In genomic region chr19:5968431-5969373, GRCh38 we compare ENCODE assay signal across 8 cellular contexts. TPM values are rescaled to one million over a fixed set of nuclear protein-coding genes. Genes with fewer than 3 reads are reported as not detected.
DNase-seq lines count a peak whose midpoint lies in the region; ATAC-seq, FAIRE-seq and TF ChIP-seq lines count a peak whose summit lies in the region.

No MANE protein-coding gene starts in this region.

- FAIRE-seq in endothelial cell of umbilical vein (lab: Jason Lieb, UNC) (peak; percentile 42), small intestine (lab: Jason Lieb, UNC) (no peak)

- CTCF ChIA-PET in OCI-LY7 (lab: Charles Lee; ENCODE audit: unreplicated experiment) = interaction anchor here (0.6 kb wide), 2 partner anchors 10 to 11 kb away, joined by 3 to 5 read pairs; no protein-coding TSS in a partner anchor
- CTCF ChIA-PET in endothelial cell of umbilical vein (lab: Charles Lee) = interaction anchor here (0.6 to 5.2 kb wide), 27 partner anchors 8 to 743 kb away, joined by 3 to 134 read pairs (median 7); partner anchors contain the start of genes CLPP, NDUFA11 and RANBP3

- no peaks in the 10 kb centered on the region for H3K9me3 Mint-ChIP-seq in osteocyte (ENCODE audit: unreplicated experiment)

- peak overlapping the region; percentile 86 for H3K27ac Mint-ChIP-seq in osteocyte (ENCODE audit: unreplicated experiment)

- H3K36me3 ChIP-seq in OCI-LY7 (ENCODE audit: insufficient read depth, low read length) (peaks cover 91% of the 10 kb centered on the region), endothelial cell of umbilical vein (ENCODE audit: control insufficient read depth in 2 of 2, extremely low read depth in 1 of 2, insufficient read depth in 2 of 2, low read length in 2 of 2) (peaks cover 0 to 3% of the 10 kb centered on the region in 2 experiments), small intestine (ENCODE audit: control insufficient read depth in 2 of 2, insufficient read depth in 2 of 2, low read length in 2 of 2) (peaks cover 0 to 4% of the 10 kb centered on the region in 2 donors)

- intact Hi-C loops in OCI-LY7 (cut with micrococcal nuclease; ENCODE audit: unreplicated experiment) (no loop called here), endothelial cell of umbilical vein (cut with micrococcal nuclease) (loop anchor here (1.0 kb wide), 1 partner anchor 54 kb away; no protein-coding TSS in a partner anchor)

- H3K79me2 ChIP-seq in OCI-LY7 (ENCODE audit: insufficient read depth, low read depth, low read length) = peaks cover 99% of the 10 kb centered on the region
- H3K79me2 ChIP-seq in endothelial cell of umbilical vein (ENCODE audit: control insufficient read depth, insufficient read depth, low read length) = peaks cover 95% of the 10 kb centered on the region

- POLR2A ChIA-PET in OCI-LY7 (lab: Charles Lee) (interaction anchor here (1.6 kb wide), 1 partner anchor 9 kb away, joined by 6 read pairs; the partner anchor contains the start of gene RANBP3), endothelial cell of umbilical vein (lab: Charles Lee) (interaction anchor here (1.1 kb wide), 1 partner anchor 9 kb away, joined by 3 read pairs; the partner anchor contains the start of gene RANBP3)

- H4K20me1 ChIP-seq in OCI-LY7 (ENCODE audit: insufficient read depth, low read length) = peaks cover 49% of the 10 kb centered on the region
- peaks cover 3% of the 10 kb centered on the region for H4K20me1 ChIP-seq in endothelial cell of umbilical vein (replicated peaks; ENCODE audit: control insufficient read depth, extremely low read depth, insufficient read depth, low read length)

- H3K9me3 ChIP-seq in OCI-LY7 (ENCODE audit: low read length) (no peaks in the 10 kb centered on the region), endothelial cell of umbilical vein (replicated peaks; ENCODE audit: control insufficient read depth, insufficient read depth, low read length) (no peaks in the 10 kb centered on the region), small intestine (ENCODE audit: control insufficient read depth, low read depth) (no peaks in the 10 kb centered on the region)

- H3K9me1 ChIP-seq in endothelial cell of umbilical vein (replicated peaks; ENCODE audit: control insufficient read depth, extremely low read depth, insufficient read depth, low read length) = no peaks in the 10 kb centered on the region

- dilution Hi-C loops in endothelial cell of umbilical vein (cut with MboI; ENCODE audit: extremely low pct_ligation_motif_present, low sequenced_read_pairs) = no loop called here

- H3K27me3 Mint-ChIP-seq in osteocyte (ENCODE audit: unreplicated experiment) = no peaks in the 10 kb centered on the region

- BruUV-seq in OCI-LY7 (replicated peaks; lab: Mats Ljungman, UMichigan) (no TSS peak), endothelial cell of umbilical vein (replicated peaks; lab: Mats Ljungman, UMichigan) (no TSS peak)

- peak overlapping the region; percentile 36 for H3K9ac ChIP-seq in endothelial cell of umbilical vein (replicated peaks; ENCODE audit: extremely low read depth, insufficient read depth, low read length)

- TF ChIP-seq CTCF in OCI-LY7 (conservative IDR thresholded peaks at IDR 0.05; ENCODE audit: low read length) (no peak), endothelial cell of umbilical vein (IDR thresholded peaks at IDR 0.05; ENCODE audit: extremely low read depth in 1 of 2, insufficient read depth in 1 of 2, low read depth in 1 of 2, low read length in 2 of 2) (no peak), osteocyte (IDR thresholded peaks at IDR 0.05) (no peak)

- peak overlapping the region; percentile 20 for H3K4me3 ChIP-seq in OCI-LY7 (ENCODE audit: low read depth, low read length, poor library complexity, severe bottlenecking)
- no peak overlapping the region for H3K4me3 ChIP-seq in endothelial cell of umbilical vein (replicated peaks in 1 of 3; ENCODE audit: insufficient read depth in 1 of 3, low read depth in 1 of 3, low read length in 3 of 3)
- no peak overlapping the region for H3K4me3 ChIP-seq in small intestine (ENCODE audit: low read depth in 1 of 2, low read length in 2 of 2)

- H3K4me1 Mint-ChIP-seq in osteocyte (ENCODE audit: unreplicated experiment) = peaks cover 14% of the 10 kb centered on the region

- H3K4me2 ChIP-seq in OCI-LY7 (ENCODE audit: low read length) (peak overlapping the region; percentile 71), endothelial cell of umbilical vein (ENCODE audit: insufficient read depth, low read length) (peak overlapping the region; percentile 23)

- H3K36me3 Mint-ChIP-seq in osteocyte (ENCODE audit: unreplicated experiment) = peaks cover 4% of the 10 kb centered on the region

- TF ChIP-seq POLR2A in endothelial cell of umbilical vein (IDR thresholded peaks at IDR 0.05; ENCODE audit: low read depth, low read length) = no peak

- 28 to 44% (median 37%) methylated on average over 17 to 18 of the region's 18 CpGs for WGBS in small intestine, 3 donors

- DNase-seq in DMS53 (lab: John Stamatoyannopoulos, UW) (peak; percentile 85), OCI-LY7 (ENCODE audit: low spot score) (peak; percentile 34), endothelial cell of umbilical vein (ENCODE audit: low read depth, low spot score) (peak; percentile 54), osteocyte (ENCODE audit: extremely low spot score, unreplicated experiment) (no peak), D341Med (ENCODE audit: low spot score) (no peak), small intestine (no peak)
- DNase-seq in stimulated activated CD4-positive, alpha-beta T cell treated with anti-CD3 and anti-CD28 coated beads, Interleukin-12 subunit alpha, Interleukin-12 subunit beta, amount 100 ng/mL, for 4 hours = no peak

- H3K27ac ChIP-seq in OCI-LY7 (ENCODE audit: low read depth, low read length, poor library complexity, severe bottlenecking) (peak overlapping the region; percentile 56), endothelial cell of umbilical vein (ENCODE audit: insufficient read depth, low read depth, low read length) (peak overlapping the region; percentile 61), small intestine (ENCODE audit: low read depth in 1 of 2, low read length in 1 of 2) (peak overlapping the region in 1 of 2 donors; percentile 28)

- H2AFZ ChIP-seq in OCI-LY7 (ENCODE audit: low read length) = no peak overlapping the region
- no peak overlapping the region for H2AFZ ChIP-seq in endothelial cell of umbilical vein (ENCODE audit: low read depth, low read length)

- no peak overlapping the region for H3K4me3 Mint-ChIP-seq in osteocyte (ENCODE audit: unreplicated experiment)

- ATAC-seq in GM21515 (IDR thresholded peaks at IDR 0.05; ENCODE audit: unreplicated experiment) = no peak

- H3K4me1 ChIP-seq in OCI-LY7 (ENCODE audit: insufficient read depth, low read length, poor library complexity, severe bottlenecking) = peaks cover 25% of the 10 kb centered on the region
- H3K4me1 ChIP-seq in endothelial cell of umbilical vein (ENCODE audit: control insufficient read depth, extremely low read depth, insufficient read depth, low read length) = peaks cover 16% of the 10 kb centered on the region
- H3K4me1 ChIP-seq in small intestine (ENCODE audit: control insufficient read depth in 2 of 2, insufficient read depth in 1 of 2, low read depth in 1 of 2, low read length in 1 of 2) = peaks cover 7% of the 10 kb centered on the region in 2 donors

- no peaks in the 10 kb centered on the region for H3K27me3 ChIP-seq in endothelial cell of umbilical vein (ENCODE audit: control insufficient read depth in 2 of 2, insufficient read depth in 2 of 2, low read length in 2 of 2)
- no peaks in the 10 kb centered on the region for H3K27me3 ChIP-seq in small intestine (ENCODE audit: control insufficient read depth in 2 of 2, insufficient read depth in 2 of 2, low read length in 2 of 2)

- no peaks in the 10 kb centered on the region for H3K9me2 ChIP-seq in OCI-LY7 (ENCODE audit: insufficient read depth, low read length)

TF ChIP-seq in endothelial cell of umbilical vein, 7 proteins besides CTCF, POLR2A, EP300 and RAD21 (continues in another document):
- no peak for TF ChIP-seq GATA2 (IDR thresholded peaks at IDR 0.05; ENCODE audit: insufficient read depth, insufficient read length, low read depth, low read length)
- TF ChIP-seq EZH2 (IDR thresholded peaks at IDR 0.05; ENCODE audit: borderline replicate concordance, low read depth, low read length, severe bottlenecking) = no peak
- no peak for TF ChIP-seq JUN (IDR thresholded peaks at IDR 0.05; ENCODE audit: borderline replicate concordance, insufficient read depth, insufficient read length, low read depth)
- TF ChIP-seq MAX (IDR thresholded peaks at IDR 0.05; ENCODE audit: insufficient read depth, insufficient read length) = no peak
- no peak for TF ChIP-seq MYC (IDR thresholded peaks at IDR 0.05; ENCODE audit: low read depth, low read length)
- TF ChIP-seq FOS (IDR thresholded peaks at IDR 0.05; ENCODE audit: borderline replicate concordance, insufficient read depth, low read length) = no peak

RNA-seq across cellular contexts. Expression of gene RANBP3, which starts 9.2 kb away (rescaled TPM):
- total RNA-seq in OCI-LY7 (2014; rRNA removed; shearing (Covaris generic)) = 63.7 and 74.3 TPM in 2 replicates
- total RNA-seq in OCI-LY7 (2022) (90.2 and 99.9 TPM in 2 replicates), endothelial cell of umbilical vein (72.3 and 87.8 TPM in 2 replicates), osteocyte (74.9 and 81.9 TPM in 2 replicates)
- polyA plus RNA-seq in endothelial cell of umbilical vein (85.3 and 102 TPM in 2 replicates), small intestine (10 to 100 TPM; 23.0 to 43.1 (median 33.5) TPM)
- 54.0 and 75.8 TPM in 2 replicates for polyA plus RNA-seq in endothelial cell of umbilical vein (2011; cell fraction: cytosol; rRNA removed)
- 90.5 and 108 TPM in 2 replicates for polyA plus RNA-seq in endothelial cell of umbilical vein (2011; cell fraction: nucleus; rRNA removed)
- 49.6 and 51.8 TPM in 2 replicates for polyA plus RNA-seq in endothelial cell of umbilical vein (2012)
- 57.1 and 60.4 TPM in 2 replicates for polyA minus RNA-seq in endothelial cell of umbilical vein
- polyA minus RNA-seq in endothelial cell of umbilical vein (2011; cell fraction: cytosol; rRNA and poly(A)+ RNA removed) = 35.1 TPM
- polyA minus RNA-seq in endothelial cell of umbilical vein (2011; cell fraction: nucleus; rRNA and poly(A)+ RNA removed) = 35.5 and 40.5 TPM in 2 replicates

RNA-seq across cellular contexts. Expression of gene CAPS, which starts 54.6 kb away (rescaled TPM):
- 5.6 and 8.1 TPM in 2 replicates for total RNA-seq in OCI-LY7 (2014; rRNA removed; shearing (Covaris generic))
- total RNA-seq in OCI-LY7 (2022) (11.0 and 12.9 TPM in 2 replicates), endothelial cell of umbilical vein (6.1 and 6.9 TPM in 2 replicates), osteocyte (14.4 and 15.6 TPM in 2 replicates)
- polyA plus RNA-seq in endothelial cell of umbilical vein (8.9 and 11.3 TPM in 2 replicates), small intestine (10 to 100 TPM in 2 of 3 donors, 1 to 10 TPM in 1; 8.7 to 22.7 (median 13.2) TPM)
- polyA plus RNA-seq in endothelial cell of umbilical vein (2011; cell fraction: cytosol; rRNA removed) = 1.5 and 3.3 TPM in 2 replicates
- 26.1 and 29.4 TPM in 2 replicates for polyA plus RNA-seq in endothelial cell of umbilical vein (2011; cell fraction: nucleus; rRNA removed)
- polyA plus RNA-seq in endothelial cell of umbilical vein (2012) = 2.4 and 4.4 TPM in 2 replicates
- 1.8 and 2.1 TPM in 2 replicates for polyA minus RNA-seq in endothelial cell of umbilical vein
- polyA minus RNA-seq in endothelial cell of umbilical vein (2011; cell fraction: cytosol; rRNA and poly(A)+ RNA removed) = not detected
- polyA minus RNA-seq in endothelial cell of umbilical vein (2011; cell fraction: nucleus; rRNA and poly(A)+ RNA removed) = 3.8 and 5.6 TPM in 2 replicates

Comparison
In these comparisons a context has a peak if more than half of its experiments do, and no peak if none do; other contexts are left out.
1. DNase-seq: peak in DMS53 (single experiment), OCI-LY7 (single experiment) and endothelial cell of umbilical vein (single experiment); none in osteocyte (single experiment), D341Med (single experiment), small intestine (single experiment) and stimulated activated CD4-positive, alpha-beta T cell treated with anti-CD3 and anti-CD28 coated beads, Interleukin-12 subunit alpha, Interleukin-12 subunit beta, amount 100 ng/mL, for 4 hours (single experiment).